ENCODE assay signal across 8 cellular contexts in genomic region chr12:101671157-101671791, GRCh38. TPM values are rescaled to one million over a fixed set of nuclear protein-coding genes. Genes with fewer than 3 reads are reported as not detected.
DNase-seq lines count a peak whose midpoint lies in the region; ATAC-seq and TF ChIP-seq lines count a peak whose summit lies in the region.

No MANE protein-coding gene starts in this region.

- peaks cover 5% of the 10 kb centered on the region for H3K4me1 Mint-ChIP-seq in mesothelial cell of epicardium

- no peak overlapping the region for H3K4me3 Mint-ChIP-seq in mesothelial cell of epicardium

- no peak for TF ChIP-seq POLR2A in gastrocnemius medialis (IDR thresholded peaks at IDR 0.05)

- ATAC-seq in GM21390 (IDR thresholded peaks at IDR 0.05; ENCODE audit: unreplicated experiment) (peak; percentile 90), gastrocnemius medialis (no peak), HG02970 (IDR thresholded peaks at IDR 0.05; ENCODE audit: low FRiP score, unreplicated experiment) (no peak)

- TF ChIP-seq CTCF in GM06990 (IDR thresholded peaks at IDR 0.05; ENCODE audit: insufficient read depth, low read length, poor library complexity, severe bottlenecking) (no peak), HL-60 (IDR thresholded peaks at IDR 0.05; ENCODE audit: insufficient read depth, low read length) (no peak), gastrocnemius medialis (IDR thresholded peaks at IDR 0.05 in 4 of 5, conservative IDR thresholded peaks at IDR 0.05 in 1 of 5) (no peak), mesothelial cell of epicardium (IDR thresholded peaks at IDR 0.05; ENCODE audit: unreplicated experiment) (no peak)

- H3K27me3 ChIP-seq in GM06990 (replicated peaks; ENCODE audit: control insufficient read depth, insufficient read depth, low read length), result no peaks in the 10 kb centered on the region
- no peaks in the 10 kb centered on the region for H3K27me3 ChIP-seq in HL-60 (ENCODE audit: insufficient read depth, poor library complexity, severe bottlenecking)
- H3K27me3 ChIP-seq in gastrocnemius medialis, result no peaks in the 10 kb centered on the region

- H3K36me3 ChIP-seq in GM06990 (ENCODE audit: control insufficient read depth, insufficient read depth, low read length), result no peaks in the 10 kb centered on the region
- H3K36me3 ChIP-seq in gastrocnemius medialis, result peaks cover 0 to 95% of the 10 kb centered on the region in 2 donors

- no peaks in the 10 kb centered on the region for H3K36me3 Mint-ChIP-seq in mesothelial cell of epicardium

- intact Hi-C loops in gastrocnemius medialis (cut with DNase I; ENCODE audit: low total_unique reads), result loop anchor here (10.0 kb wide), 1 partner anchor 84 kb away; no protein-coding TSS in a partner anchor

- peak; percentile 22 for DNase-seq in GM06990 (ENCODE audit: extremely low read depth, insufficient read length)
- DNase-seq in HL-60 (ENCODE audit: low read depth in 1 of 2, low spot score in 1 of 2), result peak; percentile 58 to 88
- peak; percentile 4 for DNase-seq in activated effector memory CD4-positive, alpha-beta T cell treated with Interleukin-2 at 50 U/mL for 16 hours
- no peak for DNase-seq in gastrocnemius medialis
- DNase-seq in foreskin melanocyte, result no peak
- no peak for DNase-seq in mesothelial cell of epicardium (ENCODE audit: low spot score in 2 of 2, unreplicated experiment in 2 of 2)

- H3K4me1 ChIP-seq in gastrocnemius medialis, result peaks cover 3 to 34% of the 10 kb centered on the region in 2 donors

- no peak overlapping the region for H3K4me3 ChIP-seq in GM06990 (replicated peaks; ENCODE audit: low read depth, low read length)
- no peak overlapping the region for H3K4me3 ChIP-seq in HL-60 (replicated peaks; ENCODE audit: insufficient read depth, low read length)
- H3K4me3 ChIP-seq in gastrocnemius medialis, result no peak overlapping the region

- H3K27me3 Mint-ChIP-seq in mesothelial cell of epicardium (ENCODE audit: low read depth), result peaks cover 3% of the 10 kb centered on the region

- H3K9me3 Mint-ChIP-seq in mesothelial cell of epicardium, result no peaks in the 10 kb centered on the region

- in situ Hi-C loops in gastrocnemius medialis (cut with MboI; ENCODE audit: low sequenced_read_pairs in 4 of 4), result no loop called here

- H3K27ac ChIP-seq in HL-60 (replicated peaks) (peak overlapping the region; percentile 49), gastrocnemius medialis (peak overlapping the region; percentile 39 to 76 (median 50))

- H3K27ac Mint-ChIP-seq in mesothelial cell of epicardium, result no peak overlapping the region

- H3K9me3 ChIP-seq in gastrocnemius medialis, result no peaks in the 10 kb centered on the region

RNA-seq across cellular contexts. Expression of gene CHPT1, which starts 26.2 kb away (rescaled TPM):
- total RNA-seq in gastrocnemius medialis, result 10 to 100 TPM; 32.3 to 67.3 (median 36.1) TPM
- 16.1 to 18.7 TPM (median 16.9 TPM) in 3 replicates for total RNA-seq in mesothelial cell of epicardium

Comparison
In these comparisons a context has a peak if more than half of its experiments do, and no peak if none do; other contexts are left out.
1. DNase-seq: peak in GM06990 (single experiment), HL-60 (2 of 2) and activated effector memory CD4-positive, alpha-beta T cell treated with Interleukin-2 at 50 U/mL for 16 hours (single experiment); none in gastrocnemius medialis (0 of 2), foreskin melanocyte (single experiment) and mesothelial cell of epicardium (0 of 2).